39 cellular contexts compared by ENCODE assay signal in the genomic region with DNA sequence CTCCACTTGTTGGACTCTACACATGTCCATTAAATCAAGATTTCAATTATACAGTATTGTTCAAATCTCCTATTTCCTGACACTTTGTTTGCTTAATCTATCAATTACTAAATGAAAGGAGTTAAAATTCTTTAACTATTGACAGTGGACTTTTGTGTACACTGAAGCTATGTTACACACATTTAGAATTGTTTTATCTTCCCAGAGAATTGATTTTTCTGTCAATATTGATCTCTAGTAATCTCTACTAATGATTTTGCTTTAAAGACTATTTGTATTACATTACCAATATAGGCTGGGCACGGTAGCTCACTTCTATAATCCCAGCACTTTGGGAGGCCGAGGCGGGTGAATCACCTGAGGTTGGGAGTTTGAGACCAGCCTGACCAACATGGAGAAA.
"Had no signal": no experiment of that assay in that cellular context is flagged by ENCODE, and none has a peak within 500 bp of the region (broad histone marks: within the 10 kb centered on the region; RNA-seq: fewer than 3 reads in every experiment).

No MANE protein-coding gene starts in this region.

- H3K4me3 ChIP-seq: adrenal gland, ascending aorta, body of pancreas, breast epithelium, cardiac muscle cell had no signal

- H3K4me1 ChIP-seq: adrenal gland, ascending aorta, body of pancreas, breast epithelium had no signal

- H3K36me3 Mint-ChIP-seq: activated naive CD4-positive, alpha-beta T cell treated with anti-CD3 and anti-CD28 coated beads, Interleukin-2, amount 10 ng/mL, durations not matched to agents 7 days and 5 days had no signal

- ATAC-seq: activated naive CD4-positive, alpha-beta T cell treated with anti-CD3 and anti-CD28 coated beads, Interleukin-2, amount 50 U/mL, for 72 hours; activated naive CD8-positive, alpha-beta T cell treated with anti-CD3 and anti-CD28 coated beads, Interleukin-2, amount 50 U/mL, for 24 hours; activated T-cell treated with anti-CD3 and anti-CD28 coated beads, Interleukin-2, amount 50 U/mL, for 4 hours; activated T-cell treated with anti-CD3 and anti-CD28 coated beads, Interleukin-2, amount 50 U/mL, for 72 hours; activated T-helper 17 cell treated with anti-CD3 and anti-CD28 coated beads, Interleukin-2, amount 50 U/mL, for 72 hours; body of pancreas had no signal

- H3K9me3 ChIP-seq: body of pancreas had no signal

- H3K9me3 Mint-ChIP-seq: activated T-helper 1 cell treated with anti-CD3 and anti-CD28 coated beads, Interleukin-12 subunit alpha, Interleukin-12 subunit beta, Interleukin-2, Interleukin-4 antibody, amounts not matched to agents 30 ng/mL and 10 ng/mL and 1 ng/mL, durations not matched to agents 14 hours and 24 hours and 36 hours had no signal

- H3K36me3 ChIP-seq: adrenal gland, brain microvascular endothelial cell, breast epithelium, cardiac muscle cell had no signal

- DNase-seq: activated effector memory CD4-positive, alpha-beta T cell treated with anti-CD3 and anti-CD28 coated beads, Interleukin-2, amount 50 U/mL, for 16 hours; activated effector memory CD4-positive, alpha-beta T cell treated with Interleukin-2 at 50 U/mL for 16 hours; activated gamma-delta T cell; activated gamma-delta T cell treated with Interleukin-2 at 50 U/mL for 16 hours; activated naive CD4-positive, alpha-beta T cell; activated naive CD4-positive, alpha-beta T cell treated with anti-CD3 and anti-CD28 coated beads for 36 hours; activated naive CD4-positive, alpha-beta T cell treated with anti-CD3 and anti-CD28 coated beads, Interleukin-2, amount 10 ng/mL, durations not matched to agents 7 days and 5 days; activated naive CD4-positive, alpha-beta T cell treated with anti-CD3 and anti-CD28 coated beads, Interleukin-2, amount 50 U/mL, for 16 hours; activated naive CD4-positive, alpha-beta T cell treated with Interleukin-2 at 50 U/mL for 16 hours; activated naive CD8-positive, alpha-beta T cell treated with anti-CD3 and anti-CD28 coated beads for 36 hours; activated naive CD8-positive, alpha-beta T cell treated with anti-CD3 and anti-CD28 coated beads, Interleukin-2, amount 10 ng/mL, durations not matched to agents 7 days and 5 days; activated naive CD8-positive, alpha-beta T cell treated with anti-CD3 and anti-CD28 coated beads, Interleukin-2, amount 50 U/mL, for 24 hours; activated T-cell treated with anti-CD3 and anti-CD28 coated beads, Interleukin-2, amount 50 U/mL, for 24 hours; activated T-cell treated with anti-CD3 and anti-CD28 coated beads, Interleukin-2, amount 50 U/mL, for 4 hours; activated T-cell treated with anti-CD3 and anti-CD28 coated beads, Interleukin-2, amount 50 U/mL, for 48 hours; activated T-cell treated with anti-CD3 and anti-CD28 coated beads, Interleukin-2, amount 50 U/mL, for 72 hours; adrenal gland; amniotic stem cell; amygdala; anterior cingulate cortex; aorta; body of pancreas; brain microvascular endothelial cell; caudate nucleus; central memory CD4-positive, alpha-beta T cell; cerebellar nuclear complex had no signal

- H3K27me3 ChIP-seq: adrenal gland, ascending aorta, body of pancreas, brain microvascular endothelial cell, breast epithelium, cardiac muscle cell had no signal

- FAIRE-seq: astrocyte, bronchial epithelial cell had no signal

- H3K27ac ChIP-seq: adrenal gland, ascending aorta, body of pancreas, brain microvascular endothelial cell, breast epithelium, cardiac muscle cell had no signal

- H3K27ac Mint-ChIP-seq: activated naive CD4-positive, alpha-beta T cell treated with anti-CD3 and anti-CD28 coated beads for 36 hours; activated naive CD4-positive, alpha-beta T cell treated with anti-CD3 and anti-CD28 coated beads, Interleukin-2, amount 10 ng/mL, durations not matched to agents 7 days and 5 days; activated naive CD4-positive, alpha-beta T cell treated with anti-CD3 and anti-CD28 coated beads, Interleukin-2, amount 50 U/mL, for 24 hours; activated naive CD4-positive, alpha-beta T cell treated with anti-CD3 and anti-CD28 coated beads, Interleukin-2, amount 50 U/mL, for 72 hours; activated naive CD8-positive, alpha-beta T cell; activated naive CD8-positive, alpha-beta T cell treated with anti-CD3 and anti-CD28 coated beads for 36 hours; activated naive CD8-positive, alpha-beta T cell treated with anti-CD3 and anti-CD28 coated beads, Interleukin-2, amount 10 ng/mL, durations not matched to agents 7 days and 5 days; activated naive CD8-positive, alpha-beta T cell treated with anti-CD3 and anti-CD28 coated beads, Interleukin-2, amount 50 U/mL, for 24 hours; activated T-cell treated with anti-CD3 and anti-CD28 coated beads, Interleukin-2, amount 50 U/mL, for 24 hours; activated T-cell treated with anti-CD3 and anti-CD28 coated beads, Interleukin-2, amount 50 U/mL, for 72 hours; activated T-helper 1 cell treated with anti-CD3 and anti-CD28 coated beads, Interleukin-12 subunit alpha, Interleukin-12 subunit beta, Interleukin-2, Interleukin-4 antibody, amounts not matched to agents 30 ng/mL and 10 ng/mL and 1 ng/mL, durations not matched to agents 14 hours and 24 hours and 36 hours; activated T-helper 17 cell treated with anti-CD3 and anti-CD28 coated beads, Interleukin-2, amount 50 U/mL, for 72 hours; activated T-helper 2 cell treated with anti-CD3 and anti-CD28 coated beads, Interferon-gamma antibody, Interleukin-2, Interleukin-4, amounts not matched to agents 10 μg/mL and 5 μg/mL and 100 μg/mL, durations not matched to agents 14 hours and 24 hours and 36 hours; brain had no signal

- H3K27me3 Mint-ChIP-seq: activated naive CD4-positive, alpha-beta T cell treated with anti-CD3 and anti-CD28 coated beads, Interleukin-2, amount 10 ng/mL, durations not matched to agents 7 days and 5 days; activated naive CD4-positive, alpha-beta T cell treated with anti-CD3 and anti-CD28 coated beads, Interleukin-2, amount 50 U/mL, for 24 hours; activated naive CD8-positive, alpha-beta T cell; activated naive CD8-positive, alpha-beta T cell treated with anti-CD3 and anti-CD28 coated beads for 36 hours; activated naive CD8-positive, alpha-beta T cell treated with anti-CD3 and anti-CD28 coated beads, Interleukin-2, amount 10 ng/mL, durations not matched to agents 7 days and 5 days; activated naive CD8-positive, alpha-beta T cell treated with anti-CD3 and anti-CD28 coated beads, Interleukin-2, amount 50 U/mL, for 24 hours; activated T-cell treated with anti-CD3 and anti-CD28 coated beads, Interleukin-2, amount 50 U/mL, for 24 hours; activated T-helper 17 cell treated with anti-CD3 and anti-CD28 coated beads, Interleukin-2, amount 50 U/mL, for 72 hours; brain; central memory CD8-positive, alpha-beta T cell had no signal

- H3K4me3 Mint-ChIP-seq: activated naive CD4-positive, alpha-beta T cell treated with anti-CD3 and anti-CD28 coated beads for 36 hours; activated naive CD4-positive, alpha-beta T cell treated with anti-CD3 and anti-CD28 coated beads, Interleukin-2, amount 10 ng/mL, durations not matched to agents 7 days and 5 days; activated naive CD4-positive, alpha-beta T cell treated with anti-CD3 and anti-CD28 coated beads, Interleukin-2, amount 50 U/mL, for 24 hours; activated naive CD8-positive, alpha-beta T cell; activated naive CD8-positive, alpha-beta T cell treated with anti-CD3 and anti-CD28 coated beads for 36 hours; activated naive CD8-positive, alpha-beta T cell treated with anti-CD3 and anti-CD28 coated beads, Interleukin-2, amount 10 ng/mL, durations not matched to agents 7 days and 5 days; activated naive CD8-positive, alpha-beta T cell treated with anti-CD3 and anti-CD28 coated beads, Interleukin-2, amount 50 U/mL, for 24 hours; activated T-cell treated with anti-CD3 and anti-CD28 coated beads, Interleukin-2, amount 50 U/mL, for 24 hours; activated T-cell treated with anti-CD3 and anti-CD28 coated beads, Interleukin-2, amount 50 U/mL, for 4 hours; activated T-cell treated with anti-CD3 and anti-CD28 coated beads, Interleukin-2, amount 50 U/mL, for 72 hours; activated T-helper 1 cell treated with anti-CD3 and anti-CD28 coated beads, Interleukin-12 subunit alpha, Interleukin-12 subunit beta, Interleukin-2, Interleukin-4 antibody, amounts not matched to agents 30 ng/mL and 10 ng/mL and 1 ng/mL, durations not matched to agents 14 hours and 24 hours and 36 hours; activated T-helper 17 cell treated with anti-CD3 and anti-CD28 coated beads, Interleukin-2, amount 50 U/mL, for 72 hours; brain; central memory CD8-positive, alpha-beta T cell had no signal

- H3K4me1 Mint-ChIP-seq: activated naive CD4-positive, alpha-beta T cell treated with anti-CD3 and anti-CD28 coated beads, Interleukin-2, amount 10 ng/mL, durations not matched to agents 7 days and 5 days; activated naive CD4-positive, alpha-beta T cell treated with anti-CD3 and anti-CD28 coated beads, Interleukin-2, amount 50 U/mL, for 24 hours; activated naive CD8-positive, alpha-beta T cell treated with anti-CD3 and anti-CD28 coated beads for 36 hours; activated naive CD8-positive, alpha-beta T cell treated with anti-CD3 and anti-CD28 coated beads, Interleukin-2, amount 10 ng/mL, durations not matched to agents 7 days and 5 days; activated naive CD8-positive, alpha-beta T cell treated with anti-CD3 and anti-CD28 coated beads, Interleukin-2, amount 50 U/mL, for 24 hours; activated T-helper 17 cell treated with anti-CD3 and anti-CD28 coated beads, Interleukin-2, amount 50 U/mL, for 72 hours; brain; central memory CD8-positive, alpha-beta T cell had no signal
